ENCODE assay signal across 7 cellular contexts in the genomic region with DNA sequence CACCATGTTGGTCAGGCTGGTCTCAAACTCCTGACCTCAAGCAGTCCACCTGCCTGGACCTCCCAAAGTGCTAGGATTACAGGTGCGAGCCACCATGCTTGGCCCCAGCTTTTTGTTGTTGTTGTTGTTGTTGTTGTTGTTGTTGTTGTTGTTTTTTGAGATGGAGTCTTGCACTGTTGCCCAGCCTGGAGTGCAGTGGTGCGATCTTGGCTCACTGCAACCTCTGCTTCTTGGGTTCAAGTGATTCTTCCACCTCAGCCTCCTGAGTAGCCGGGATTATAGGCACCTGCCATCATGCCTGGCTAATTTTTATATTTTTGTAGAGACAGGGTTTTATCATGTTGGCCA. TPM values are rescaled to one million over a fixed set of nuclear protein-coding genes. Genes with fewer than 3 reads are reported as not detected.
"Had no signal": no experiment of that assay in that cellular context is flagged by ENCODE, and none has a peak within 500 bp of the region (broad histone marks: within the 10 kb centered on the region; RNA-seq: fewer than 3 reads in every experiment).

No MANE protein-coding gene starts in this region.

RNA-seq across cellular contexts. Expression of gene C16orf90, which starts 21.7 kb away (rescaled TPM):
- total RNA-seq: HT1080, LHCN-M2, MCF 10A, OCI-LY7, PC-3, SJCRH30 had no signal
- polyA plus RNA-seq: IgD-negative memory B cell had no signal

RNA-seq across cellular contexts. Expression of gene ZNF597, which starts 30.3 kb away (rescaled TPM):
- total RNA-seq: PC-3 had no signal
